Comparison of ENCODE assay signal across 1 cellular context in the genomic region with DNA sequence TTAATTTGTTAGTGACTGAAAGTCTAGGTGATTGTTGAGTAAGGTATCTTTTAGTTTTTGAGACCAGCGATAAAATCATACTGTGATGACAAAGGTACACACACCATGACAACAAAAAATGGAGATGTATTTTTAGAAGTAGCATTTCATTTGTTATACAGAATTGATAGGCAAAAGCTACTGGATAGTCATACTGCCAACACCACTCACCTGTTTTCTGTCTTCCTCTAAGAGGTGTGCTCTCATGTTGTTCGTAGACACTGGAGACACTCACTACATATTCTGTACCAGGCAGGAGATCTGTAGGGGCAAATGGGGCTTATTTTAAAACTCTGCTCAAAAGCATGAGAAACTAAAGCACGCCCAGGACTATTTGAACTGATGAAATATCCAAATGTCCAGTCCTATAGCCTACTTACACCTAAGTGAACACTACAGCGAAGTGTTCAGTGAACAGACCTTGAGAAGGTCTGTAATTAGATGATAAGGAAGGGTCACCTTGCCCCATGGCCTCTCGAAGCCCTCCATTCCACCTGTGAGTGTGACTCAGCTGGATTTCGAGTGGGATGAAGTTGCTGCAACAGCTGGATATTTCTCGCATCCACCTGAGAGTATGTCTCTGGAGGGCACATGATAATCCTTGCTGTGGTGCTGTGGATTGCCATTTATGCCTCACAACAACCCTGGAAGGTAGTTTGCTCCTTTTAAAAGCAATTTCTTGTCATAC.
TF ChIP-seq lines count a peak whose summit lies in the region.

No MANE protein-coding gene starts in this region.

TF ChIP-seq in WTC11, 78 proteins besides CTCF, POLR2A, EP300 and RAD21 (continued from another document):
- TF ChIP-seq, protein P1, sequence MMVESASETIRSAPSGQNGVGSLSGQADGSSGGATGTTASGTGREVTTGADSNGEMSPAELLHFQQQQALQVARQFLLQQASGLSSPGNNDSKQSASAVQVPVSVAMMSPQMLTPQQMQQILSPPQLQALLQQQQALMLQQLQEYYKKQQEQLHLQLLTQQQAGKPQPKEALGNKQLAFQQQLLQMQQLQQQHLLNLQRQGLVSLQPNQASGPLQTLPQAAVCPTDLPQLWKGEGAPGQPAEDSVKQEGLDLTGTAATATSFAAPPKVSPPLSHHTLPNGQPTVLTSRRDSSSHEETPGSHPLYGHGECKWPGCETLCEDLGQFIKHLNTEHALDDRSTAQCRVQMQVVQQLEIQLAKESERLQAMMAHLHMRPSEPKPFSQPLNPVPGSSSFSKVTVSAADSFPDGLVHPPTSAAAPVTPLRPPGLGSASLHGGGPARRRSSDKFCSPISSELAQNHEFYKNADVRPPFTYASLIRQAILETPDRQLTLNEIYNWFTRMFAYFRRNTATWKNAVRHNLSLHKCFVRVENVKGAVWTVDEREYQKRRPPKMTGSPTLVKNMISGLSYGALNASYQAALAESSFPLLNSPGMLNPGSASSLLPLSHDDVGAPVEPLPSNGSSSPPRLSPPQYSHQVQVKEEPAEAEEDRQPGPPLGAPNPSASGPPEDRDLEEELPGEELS (CRISPR knock-in tag; IDR thresholded peaks at IDR 0.05): no peak
